1 cellular context compared by ENCODE assay signal in genomic region chrX:47662144-47662657, GRCh38.
A peak's percentile ranks its signal among the peaks of the same experiment; 100 is the strongest.
TF ChIP-seq lines count a peak whose summit lies in the region.

No MANE protein-coding gene starts in this region.

TF ChIP-seq in K562, 482 proteins besides CTCF, POLR2A, EP300 and RAD21 (continued from another document and continues in another):
- TF ChIP-seq ZBTB34 (CRISPR knock-in tag; IDR thresholded peaks at IDR 0.05) (no peak), POLR3A (IDR thresholded peaks at IDR 0.05; ENCODE audit: borderline replicate concordance, extremely low read depth, insufficient read depth, insufficient read length) (no peak), ZNF57 (CRISPR knock-in tag; IDR thresholded peaks at IDR 0.05) (no peak), ZBTB17 (CRISPR knock-in tag; IDR thresholded peaks at IDR 0.05) (no peak), E2F1 (CRISPR knock-in tag; IDR thresholded peaks at IDR 0.05) (no peak), CBX5 (IDR thresholded peaks at IDR 0.05; ENCODE audit: borderline replicate concordance, low read depth) (no peak), ZNF551 (CRISPR knock-in tag; IDR thresholded peaks at IDR 0.05) (no peak), KLF13 (tag; IDR thresholded peaks at IDR 0.05; ENCODE audit: borderline replicate concordance, low read depth) (no peak), DIDO1 (tag; IDR thresholded peaks at IDR 0.05; ENCODE audit: low read depth) (no peak), ELF1 (tag; IDR thresholded peaks at IDR 0.05) (no peak), NFE2L1 (tag; IDR thresholded peaks at IDR 0.05; ENCODE audit: borderline replicate concordance, low read depth) (no peak), XRCC4 (IDR thresholded peaks at IDR 0.05; ENCODE audit: extremely low read depth, insufficient read depth, insufficient read length) (no peak), RCOR1 (IDR thresholded peaks at IDR 0.05; ENCODE audit: borderline replicate concordance in 1 of 2, low read depth in 2 of 2, low read length in 2 of 2) (peak in 1 of 2 experiments; percentile 78; a peak in 1 of 4 replicates), ZMIZ1 (IDR thresholded peaks at IDR 0.05; ENCODE audit: low read depth in 2 of 2, low read length in 2 of 2) (0 out of 4 replicates have a peak, but pooled peaks of 1 of the 2 experiments have one; percentile 33), ZNF695 (CRISPR knock-in tag; IDR thresholded peaks at IDR 0.05) (no peak), HDAC2 (IDR thresholded peaks at IDR 0.05) (0 out of 2 replicates have a peak, but pooled peaks have one; percentile 54), ZC3H11A (IDR thresholded peaks at IDR 0.05; ENCODE audit: low read depth, low read length) (no peak), PML (IDR thresholded peaks at IDR 0.05; ENCODE audit: low read length) (peak; percentile 66), KAT2B (IDR thresholded peaks at IDR 0.05; ENCODE audit: low read depth, low read length) (no peak), CCAR2 (IDR thresholded peaks at IDR 0.05; ENCODE audit: low read depth, low read length) (no peak), MCM5 (IDR thresholded peaks at IDR 0.05; ENCODE audit: low read depth) (no peak), TCF3 (CRISPR knock-in tag; IDR thresholded peaks at IDR 0.05) (peak; percentile 89), GTF2E2 (tag; IDR thresholded peaks at IDR 0.05) (0 out of 2 replicates have a peak, but pooled peaks have one; percentile 1), MEF2A (IDR thresholded peaks at IDR 0.05; ENCODE audit: control insufficient read depth, low read depth, low read length) (no peak), STAT6 (CRISPR knock-in tag; IDR thresholded peaks at IDR 0.05) (no peak), NR3C1 (CRISPR knock-in tag; IDR thresholded peaks at IDR 0.05) (no peak), ZBTB40 (IDR thresholded peaks at IDR 0.05) (no peak), ZBTB40 (CRISPR knock-in tag; IDR thresholded peaks at IDR 0.05) (no peak), ARID2 (IDR thresholded peaks at IDR 0.05) (no peak), SPI1 (IDR thresholded peaks at IDR 0.05; ENCODE audit: borderline replicate concordance, low read depth, low read length) (peak; percentile 49), JUN (IDR thresholded peaks at IDR 0.05; ENCODE audit: borderline replicate concordance, low read depth, low read length) (peak; percentile 90), JUN (CRISPR knock-in tag; IDR thresholded peaks at IDR 0.05; ENCODE audit: borderline replicate concordance) (no peak), U2AF1 (optimal IDR thresholded peaks at IDR 0.05; ENCODE audit: low read depth, low read length) (no peak), CREM (IDR thresholded peaks at IDR 0.05; ENCODE audit: low read depth) (peak; percentile 57; the same call in 1 of the 2 replicates), ELK3 (CRISPR knock-in tag; IDR thresholded peaks at IDR 0.05) (no peak), MCM3 (IDR thresholded peaks at IDR 0.05) (no peak), POLR2AphosphoS2 (IDR thresholded peaks at IDR 0.05; ENCODE audit: low read length) (no peak), RFX1 (IDR thresholded peaks at IDR 0.05) (no peak), ZBTB49 (CRISPR knock-in tag; IDR thresholded peaks at IDR 0.05; ENCODE audit: borderline replicate concordance) (no peak), MAX (CRISPR knock-in tag; IDR thresholded peaks at IDR 0.05) (peak; percentile 55; the same call in 1 of the 2 replicates)
